Comparison of ENCODE assay signal across 17 cellular contexts in the genomic region with DNA sequence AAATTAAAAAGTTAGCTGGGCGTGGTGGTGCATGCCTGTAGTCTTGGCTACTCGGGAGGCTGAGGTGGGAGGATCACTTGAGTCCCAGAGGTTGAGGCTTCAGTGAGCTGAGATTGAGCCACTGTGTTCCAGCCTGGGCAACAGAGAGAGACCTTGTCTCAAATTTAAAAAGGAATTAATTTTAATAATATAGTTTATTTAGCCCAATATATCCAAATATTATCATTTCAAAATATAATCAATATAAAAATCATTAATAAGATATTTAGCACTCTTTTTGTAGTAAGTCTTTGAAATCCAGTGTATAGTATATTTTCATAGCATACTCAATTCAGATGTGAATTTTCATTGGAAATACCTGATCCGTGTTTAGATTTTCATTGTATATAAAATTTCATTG. TPM values are rescaled to one million over a fixed set of nuclear protein-coding genes. Genes with fewer than 3 reads are reported as not detected.
DNase-seq lines count a peak whose midpoint lies in the region; ATAC-seq and TF ChIP-seq lines count a peak whose summit lies in the region.
"Had no signal": no experiment of that assay in that cellular context is flagged by ENCODE, and none has a peak within 500 bp of the region (broad histone marks: within the 10 kb centered on the region; RNA-seq: fewer than 3 reads in every experiment).

No MANE protein-coding gene starts in this region.

- H3F3A ChIP-seq in smooth muscle cell (ENCODE audit: low read depth) (peaks cover 28% of the 10 kb centered on the region), GM23338 (replicated peaks; ENCODE audit: low read depth) (no peaks in the 10 kb centered on the region)

- no peaks in the 10 kb centered on the region; the same call in 2 of the 3 replicates for H3K36me3 Mint-ChIP-seq in GM23338 (ENCODE audit: low read depth)
- H3K36me3 Mint-ChIP-seq: CD4-positive, alpha-beta memory T cell had no signal

- no peaks in the 10 kb centered on the region; the same call in 2 of the 3 replicates for H3K9me3 Mint-ChIP-seq in GM23338

- H3K4me1 ChIP-seq in foreskin keratinocyte (peaks cover 46% of the 10 kb centered on the region), smooth muscle cell (ENCODE audit: low read depth) (peaks cover 3% of the 10 kb centered on the region), GM23338 (ENCODE audit: insufficient read depth) (no peaks in the 10 kb centered on the region)

- H3K9me3 ChIP-seq in smooth muscle cell (replicated peaks; ENCODE audit: low read depth) = no peaks in the 10 kb centered on the region

- POLR2A ChIA-PET in RWPE1 (lab: Yijun Ruan, JAX; ENCODE audit: low non-redundant PET) = no interaction called here

- H3K36me3 ChIP-seq in smooth muscle cell (ENCODE audit: low read depth) = no peaks in the 10 kb centered on the region
- no peaks in the 10 kb centered on the region for H3K36me3 ChIP-seq in GM23338 (ENCODE audit: insufficient read depth)

- H3K27ac ChIP-seq in RWPE1 (peak overlapping the region; percentile 94), foreskin keratinocyte (peak overlapping the region; percentile 94), smooth muscle cell (ENCODE audit: low read depth) (peak overlapping the region; percentile 96), GM23338 (ENCODE audit: low read depth) (no peak overlapping the region)
- H3K27ac ChIP-seq: 22Rv1 had no signal

- H4K20me1 ChIP-seq in smooth muscle cell (ENCODE audit: low read depth) (no peaks in the 10 kb centered on the region), GM23338 (replicated peaks; ENCODE audit: insufficient read depth) (no peaks in the 10 kb centered on the region; the same call in 1 of the 2 replicates)

- 97% methylated on average over 3 of the region's 3 CpGs for WGBS in smooth muscle cell (ENCODE audit: low lambda C conversion rate)

- no peak overlapping the region for H3K4me3 Mint-ChIP-seq in GM23338
- H3K4me3 Mint-ChIP-seq: CD4-positive, alpha-beta memory T cell had no signal

- ATAC-seq in foreskin keratinocyte (no peak), GM23338 (no peak)

- DNase-seq in activated effector memory CD4-positive, alpha-beta T cell treated with anti-CD3 and anti-CD28 coated beads, Interleukin-2, amount 50 U/mL, for 16 hours = peak; percentile 21
- no peak for DNase-seq in activated effector memory CD4-positive, alpha-beta T cell treated with Interleukin-2 at 50 U/mL for 16 hours
- DNase-seq in RWPE1 (ENCODE audit: low spot score) = no peak
- no peak for DNase-seq in foreskin keratinocyte
- DNase-seq in smooth muscle cell (lab: John Stamatoyannopoulos, UW; ENCODE audit: unreplicated experiment) = no peak
- DNase-seq in GM23338 (ENCODE audit: low spot score) = no peak
- no peak for DNase-seq in 8988T
- no peak for DNase-seq in iPS-NIHi7 (ENCODE audit: extremely low spot score)
- DNase-seq: DMS79 treated with DMSO at 0.1 percent for 48 hours, GDM1, Karpas-422, NCI-H1930, NCI-H510A treated with DMSO at 0.1 percent for 48 hours had no signal

- no peaks in the 10 kb centered on the region for H3K27me3 ChIP-seq in foreskin keratinocyte
- no peaks in the 10 kb centered on the region for H3K27me3 ChIP-seq in smooth muscle cell (ENCODE audit: low read depth)
- no peaks in the 10 kb centered on the region for H3K27me3 ChIP-seq in GM23338 (ENCODE audit: insufficient read depth)

- H3K4me2 ChIP-seq in smooth muscle cell (peak overlapping the region; percentile 11), GM23338 (no peak overlapping the region)

- H3K79me2 ChIP-seq in smooth muscle cell (ENCODE audit: low read depth) (no peaks in the 10 kb centered on the region), GM23338 (replicated peaks; ENCODE audit: insufficient read depth) (no peaks in the 10 kb centered on the region)

- H3K9ac ChIP-seq in smooth muscle cell (ENCODE audit: low read depth) = peak overlapping the region; percentile 34

- CTCF ChIA-PET in RWPE1 (lab: Yijun Ruan, JAX) = interaction anchor here (1.2 to 3.3 kb wide), 2 partner anchors 11 to 125 kb away, joined by 3 to 10 read pairs; no protein-coding TSS in a partner anchor

- no peak for TF ChIP-seq CTCF in RWPE1 (conservative IDR thresholded peaks at IDR 0.05; ENCODE audit: low read depth)
- TF ChIP-seq CTCF in foreskin keratinocyte (conservative IDR thresholded peaks at IDR 0.05) = no peak
- TF ChIP-seq CTCF in smooth muscle cell (IDR thresholded peaks at IDR 0.05; ENCODE audit: borderline replicate concordance, insufficient read depth, poor library complexity, severe bottlenecking) = no peak
- TF ChIP-seq CTCF in GM23338 (conservative IDR thresholded peaks at IDR 0.05; ENCODE audit: low read depth in 2 of 2) = no peak

- H3K4me3 ChIP-seq in smooth muscle cell = no peak overlapping the region
- H3K4me3 ChIP-seq in GM23338 = no peak overlapping the region

- H3K9me2 ChIP-seq in GM23338 (ENCODE audit: insufficient read depth) = no peaks in the 10 kb centered on the region

- no peak overlapping the region for H2AFZ ChIP-seq in smooth muscle cell (ENCODE audit: low read depth)
- no peak overlapping the region for H2AFZ ChIP-seq in GM23338

- H3K27ac Mint-ChIP-seq in GM23338 = no peak overlapping the region

- no peaks in the 10 kb centered on the region; the same call in 2 of the 3 replicates for H3K4me1 Mint-ChIP-seq in GM23338
- H3K4me1 Mint-ChIP-seq: CD4-positive, alpha-beta memory T cell had no signal

- H3K27me3 Mint-ChIP-seq in GM23338 (ENCODE audit: insufficient read depth, low read depth, poor library complexity) = peaks cover 7% of the 10 kb centered on the region

TF ChIP-seq in GM23338, 12 proteins besides CTCF, POLR2A, EP300 and RAD21:
- TF ChIP-seq EZH2phosphoT487 (IDR thresholded peaks at IDR 0.05; ENCODE audit: unreplicated experiment) = no peak
- no peak for TF ChIP-seq ZNF114 (CRISPR knock-in tag; IDR thresholded peaks at IDR 0.05)
- TF ChIP-seq STAT1 (IDR thresholded peaks at IDR 0.05; ENCODE audit: unreplicated experiment) = no peak
- TF ChIP-seq ZNF331 (CRISPR knock-in tag; IDR thresholded peaks at IDR 0.05; ENCODE audit: low read depth) = no peak

RNA-seq across cellular contexts. Expression of a gene that starts 43.2 kb away (rescaled TPM):
- not detected in 2 replicates for total RNA-seq in foreskin keratinocyte
- polyA plus RNA-seq in foreskin keratinocyte = not detected in 2 replicates
- not detected in 2 replicates for total RNA-seq in smooth muscle cell
- 0.46 and 0.74 TPM in 2 replicates for polyA plus RNA-seq in smooth muscle cell
- total RNA-seq in GM23338 (2014; rRNA removed; shearing (Covaris generic)) = not detected in 2 replicates
- polyA plus RNA-seq in GM23338 (2016; fragmentation: Nextera tagmentation; extraction: Ambion mirVana) = not detected in 2 replicates
- total RNA-seq: CD4-positive, alpha-beta memory T cell; RPMI7951; SK-MEL-5 had no signal
- polyA plus RNA-seq: CD4-positive, alpha-beta memory T cell had no signal

RNA-seq across cellular contexts. Expression of a gene that starts 50.0 kb away (rescaled TPM):
- total RNA-seq in foreskin keratinocyte = not detected in 2 replicates
- polyA plus RNA-seq in foreskin keratinocyte = not detected in 2 replicates
- 0.27 TPM in 1 of 2 replicates, not detected in the other for total RNA-seq in smooth muscle cell
- polyA plus RNA-seq in smooth muscle cell = not detected in 2 replicates
- 0.76 TPM in 1 of 2 replicates, not detected in the other for total RNA-seq in GM23338 (2014; rRNA removed; shearing (Covaris generic))
- 0.76 and 0.90 TPM in 2 replicates for polyA plus RNA-seq in GM23338 (2016; fragmentation: Nextera tagmentation; extraction: Ambion mirVana)
- total RNA-seq: CD4-positive, alpha-beta memory T cell; RPMI7951; SK-MEL-5 had no signal
- polyA plus RNA-seq: CD4-positive, alpha-beta memory T cell had no signal
